Comparison of ENCODE assay signal across 2 cellular contexts in genomic region chr19:3528539-3529211, GRCh38.
TF ChIP-seq lines count a peak whose summit lies in the region.

No MANE protein-coding gene starts in this region.

TF ChIP-seq in HEK293, 187 proteins besides CTCF, POLR2A, EP300 and RAD21:
- TF ChIP-seq ZNF621 (tag by site-specific recombination; IDR thresholded peaks at IDR 0.05) (no peak), ZNF561 (tag by site-specific recombination; IDR thresholded peaks at IDR 0.05; ENCODE audit: borderline replicate concordance) (no peak), ZNF248 (tag by site-specific recombination; IDR thresholded peaks at IDR 0.05) (no peak), ZNF777 (tag by site-specific recombination; IDR thresholded peaks at IDR 0.05; ENCODE audit: borderline replicate concordance) (no peak), PRDM1 (tag by site-specific recombination; IDR thresholded peaks at IDR 0.05) (peak; percentile 100), ZSCAN23 (tag by site-specific recombination; IDR thresholded peaks at IDR 0.05) (no peak), ZBTB6 (tag by site-specific recombination; IDR thresholded peaks at IDR 0.05) (peak; percentile 73; the same call in 1 of the 2 replicates), ZNF548 (tag by site-specific recombination; IDR thresholded peaks at IDR 0.05) (no peak), REPIN1 (tag by site-specific recombination; IDR thresholded peaks at IDR 0.05; ENCODE audit: low read depth) (no peak), ZNF571 (tag by site-specific recombination; IDR thresholded peaks at IDR 0.05) (no peak), ZBTB17 (tag by site-specific recombination; IDR thresholded peaks at IDR 0.05) (peak; percentile 73), ZNF2 (tag by site-specific recombination; IDR thresholded peaks at IDR 0.05) (no peak), ZNF366 (tag by site-specific recombination; conservative IDR thresholded peaks at IDR 0.05) (peak; percentile 65), ZNF324 (tag by site-specific recombination; IDR thresholded peaks at IDR 0.05) (no peak), PRDM6 (tag by site-specific recombination; IDR thresholded peaks at IDR 0.05) (no peak), ZNF658 (tag by site-specific recombination; IDR thresholded peaks at IDR 0.05) (no peak)

TF ChIP-seq in K562, 482 proteins besides CTCF, POLR2A, EP300 and RAD21:
- TF ChIP-seq PHB2 (IDR thresholded peaks at IDR 0.05; ENCODE audit: low read depth) (no peak), SUPT5H (IDR thresholded peaks at IDR 0.05) (0 out of 2 replicates have a peak, but pooled peaks have one; percentile 47)
TF ChIP-seq in K562: peak in this region for 1.
